3 cellular contexts compared by ENCODE assay signal in the genomic region with DNA sequence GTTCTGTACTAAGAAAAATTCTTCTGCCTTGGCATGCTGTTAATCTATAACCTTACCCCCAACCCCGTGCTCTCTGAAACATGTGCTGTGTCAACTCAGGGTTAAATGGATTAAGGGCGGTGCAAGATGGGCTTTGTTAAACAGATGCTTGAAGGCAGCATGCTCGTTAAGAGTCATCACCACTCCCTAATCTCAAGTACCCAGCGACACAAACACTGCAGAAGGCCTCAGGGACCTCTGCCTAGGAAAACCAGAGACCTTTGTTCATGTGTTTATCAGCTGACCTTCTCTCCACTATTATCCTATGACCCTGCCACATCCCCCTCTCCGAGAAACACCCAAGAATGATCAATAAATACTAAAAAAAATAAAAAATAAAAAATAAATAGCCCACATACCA.
TF ChIP-seq lines count a peak whose summit lies in the region.

No MANE protein-coding gene starts in this region.

TF ChIP-seq in HEK293, 187 proteins besides CTCF, POLR2A, EP300 and RAD21:
- peak; percentile 46; the same call in 1 of the 2 replicates for TF ChIP-seq KLF1 (tag by site-specific recombination; IDR thresholded peaks at IDR 0.05)

TF ChIP-seq in K562, 482 proteins besides CTCF, POLR2A, EP300 and RAD21:
- TF ChIP-seq TRIM24 (IDR thresholded peaks at IDR 0.05): 0 out of 4 replicates have a peak, but pooled peaks of 1 of the 2 experiments have one; percentile 31
- TF ChIP-seq CBFA2T2 (conservative IDR thresholded peaks at IDR 0.05): peak; percentile 55
- TF ChIP-seq CBFA2T3 (IDR thresholded peaks at IDR 0.05): peak; percentile 69
TF ChIP-seq in K562: peak in this region for 3; not testable (repeated sequence) for 479.

TF ChIP-seq in HepG2, 621 proteins besides CTCF, POLR2A, EP300 and RAD21:
- TF ChIP-seq, protein P1, sequence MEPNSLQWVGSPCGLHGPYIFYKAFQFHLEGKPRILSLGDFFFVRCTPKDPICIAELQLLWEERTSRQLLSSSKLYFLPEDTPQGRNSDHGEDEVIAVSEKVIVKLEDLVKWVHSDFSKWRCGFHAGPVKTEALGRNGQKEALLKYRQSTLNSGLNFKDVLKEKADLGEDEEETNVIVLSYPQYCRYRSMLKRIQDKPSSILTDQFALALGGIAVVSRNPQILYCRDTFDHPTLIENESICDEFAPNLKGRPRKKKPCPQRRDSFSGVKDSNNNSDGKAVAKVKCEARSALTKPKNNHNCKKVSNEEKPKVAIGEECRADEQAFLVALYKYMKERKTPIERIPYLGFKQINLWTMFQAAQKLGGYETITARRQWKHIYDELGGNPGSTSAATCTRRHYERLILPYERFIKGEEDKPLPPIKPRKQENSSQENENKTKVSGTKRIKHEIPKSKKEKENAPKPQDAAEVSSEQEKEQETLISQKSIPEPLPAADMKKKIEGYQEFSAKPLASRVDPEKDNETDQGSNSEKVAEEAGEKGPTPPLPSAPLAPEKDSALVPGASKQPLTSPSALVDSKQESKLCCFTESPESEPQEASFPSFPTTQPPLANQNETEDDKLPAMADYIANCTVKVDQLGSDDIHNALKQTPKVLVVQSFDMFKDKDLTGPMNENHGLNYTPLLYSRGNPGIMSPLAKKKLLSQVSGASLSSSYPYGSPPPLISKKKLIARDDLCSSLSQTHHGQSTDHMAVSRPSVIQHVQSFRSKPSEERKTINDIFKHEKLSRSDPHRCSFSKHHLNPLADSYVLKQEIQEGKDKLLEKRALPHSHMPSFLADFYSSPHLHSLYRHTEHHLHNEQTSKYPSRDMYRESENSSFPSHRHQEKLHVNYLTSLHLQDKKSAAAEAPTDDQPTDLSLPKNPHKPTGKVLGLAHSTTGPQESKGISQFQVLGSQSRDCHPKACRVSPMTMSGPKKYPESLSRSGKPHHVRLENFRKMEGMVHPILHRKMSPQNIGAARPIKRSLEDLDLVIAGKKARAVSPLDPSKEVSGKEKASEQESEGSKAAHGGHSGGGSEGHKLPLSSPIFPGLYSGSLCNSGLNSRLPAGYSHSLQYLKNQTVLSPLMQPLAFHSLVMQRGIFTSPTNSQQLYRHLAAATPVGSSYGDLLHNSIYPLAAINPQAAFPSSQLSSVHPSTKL (CRISPR knock-in tag; IDR thresholded peaks at IDR 0.05): 0 out of 2 replicates have a peak, but pooled peaks have one; percentile 9
- 0 out of 2 replicates have a peak, but pooled peaks have one; percentile 34 for TF ChIP-seq ZNF652 (CRISPR knock-in tag; IDR thresholded peaks at IDR 0.05; ENCODE audit: borderline replicate concordance, low read depth)
TF ChIP-seq in HepG2: peak in this region for 2; not testable (repeated sequence) for 619.
